ENCODE assay signal across 24 cellular contexts in the genomic region with DNA sequence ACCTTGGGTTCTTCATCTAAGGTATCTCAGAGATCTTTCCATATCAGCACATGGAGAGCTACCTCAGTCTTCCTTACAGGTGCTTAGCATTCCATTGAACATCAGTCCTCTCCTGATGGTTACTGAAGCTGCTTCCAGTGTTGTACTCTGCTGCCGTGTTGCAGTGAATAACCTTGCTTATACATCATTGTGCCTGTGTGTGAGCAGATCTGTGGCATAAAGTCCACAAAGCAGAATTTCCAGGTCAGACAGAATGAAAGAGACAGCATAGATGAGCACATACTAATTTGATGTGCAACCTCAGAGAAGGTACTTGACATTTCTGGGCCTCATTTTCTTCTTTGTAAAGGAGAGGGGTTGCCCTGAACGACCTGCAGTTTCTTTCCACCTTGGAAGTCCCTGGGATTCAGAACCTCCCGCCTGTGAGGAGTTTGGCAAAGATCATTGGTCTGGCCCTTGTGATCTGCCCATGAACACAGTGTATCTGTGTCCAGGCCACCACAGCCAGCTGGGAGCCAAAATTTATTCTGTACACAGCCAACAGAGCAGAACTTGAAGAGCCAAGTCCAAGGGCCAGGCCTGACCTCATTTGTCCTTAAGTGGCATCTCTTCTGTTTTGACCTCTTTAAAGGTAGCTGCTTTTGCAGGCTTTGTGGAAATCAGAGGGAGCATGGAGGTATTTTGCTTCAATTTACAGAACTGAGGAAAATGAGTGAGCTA. TPM values are rescaled to one million over a fixed set of nuclear protein-coding genes. Genes with fewer than 3 reads are reported as not detected.
DNase-seq lines count a peak whose midpoint lies in the region; ATAC-seq and TF ChIP-seq lines count a peak whose summit lies in the region.
"Had no signal": no experiment of that assay in that cellular context is flagged by ENCODE, and none has a peak within 500 bp of the region (broad histone marks: within the 10 kb centered on the region; RNA-seq: fewer than 3 reads in every experiment).

No MANE protein-coding gene starts in this region.

- ATAC-seq in HG02623 (IDR thresholded peaks at IDR 0.05; ENCODE audit: unreplicated experiment): no peak
- ATAC-seq: activated naive CD8-positive, alpha-beta T cell treated with anti-CD3 and anti-CD28 coated beads, Interleukin-2, amount 50 U/mL, for 24 hours; Panc1; T-helper 17 cell had no signal

- no peak for TF ChIP-seq POLR2A in breast epithelium (IDR thresholded peaks at IDR 0.05)

- TF ChIP-seq CTCF in breast epithelium (IDR thresholded peaks at IDR 0.05): no peak

- H3K36me3 ChIP-seq in breast epithelium: no peaks in the 10 kb centered on the region
- H3K36me3 ChIP-seq: vagina had no signal

- H3K27me3 ChIP-seq in breast epithelium: no peaks in the 10 kb centered on the region
- H3K27me3 ChIP-seq: vagina had no signal

- no peaks in the 10 kb centered on the region for H3K9me3 ChIP-seq in breast epithelium
- H3K9me3 ChIP-seq: vagina had no signal

- intact Hi-C loops in posterior cingulate gyrus (cut with DNase I): no loop called here
- intact Hi-C loops in breast epithelium (cut with DNase I; ENCODE audit: low total_unique reads): no loop called here

- no peak overlapping the region for H3K27ac ChIP-seq in breast epithelium
- H3K27ac ChIP-seq: vagina, VCaP had no signal

- no peaks in the 10 kb centered on the region for H3K4me1 ChIP-seq in breast epithelium
- H3K4me1 ChIP-seq: vagina had no signal

- peak; percentile 96 for DNase-seq in DMS79 (lab: John Stamatoyannopoulos, UW)
- DNase-seq in cerebellar cortex (ENCODE audit: low spot score): peak; percentile 98
- peak; percentile 71 to 87 for DNase-seq in hippocampal formation (lab: John Stamatoyannopoulos, UW)
- peak; percentile 53 to 95 (median 72) for DNase-seq in posterior cingulate gyrus
- DNase-seq in DMS114 treated with DMSO at 0.1 percent for 48 hours (lab: John Stamatoyannopoulos, UW; ENCODE audit: unreplicated experiment): no peak
- DNase-seq in breast epithelium (ENCODE audit: low spot score in 2 of 2): no peak
- no peak for DNase-seq in glomerular visceral epithelial cell (ENCODE audit: extremely low spot score)
- DNase-seq: activated effector memory CD4-positive, alpha-beta T cell treated with Interleukin-2 at 50 U/mL for 16 hours; activated naive CD8-positive, alpha-beta T cell treated with anti-CD3 and anti-CD28 coated beads, Interleukin-2, amount 50 U/mL, for 24 hours; CD4-positive, alpha-beta T cell; foreskin melanocyte; HCEC 1CT; NCI-H1092; NCI-H2029 treated with DMSO at 0.1 percent for 48 hours; NCI-H510A; NK-92 treated with Interleukin-12 subunit alpha and Interleukin-12 subunit beta, amount 100 ng/mL, for 24 hours; retina; stimulated activated CD8-positive, alpha-beta memory T cell treated with anti-CD3 and anti-CD28 coated beads, Interleukin-4, amount 100 ng/mL, for 48 hours; T-helper 17 cell had no signal

- no peak overlapping the region for H3K4me3 ChIP-seq in breast epithelium
- H3K4me3 ChIP-seq: vagina had no signal

RNA-seq across cellular contexts. Expression of gene SLC7A14, which starts 57.2 kb away (rescaled TPM):
- under 1 TPM in 1 of 3 donors, not detected in 2; 0.15 TPM for total RNA-seq in breast epithelium
- total RNA-seq: CD4-positive, alpha-beta T cell; SK-MEL-5; T-helper 17 cell had no signal

Comparison
In these comparisons a context has a peak if more than half of its experiments do, and no peak if none do; other contexts are left out.
1. DNase-seq: peak in DMS79 (single experiment), cerebellar cortex (single experiment), hippocampal formation (2 of 2) and posterior cingulate gyrus (10 of 10); none in DMS114 treated with DMSO at 0.1 percent for 48 hours (single experiment), breast epithelium (0 of 2) and glomerular visceral epithelial cell (single experiment).